1 cellular context compared by ENCODE assay signal in the genomic region with DNA sequence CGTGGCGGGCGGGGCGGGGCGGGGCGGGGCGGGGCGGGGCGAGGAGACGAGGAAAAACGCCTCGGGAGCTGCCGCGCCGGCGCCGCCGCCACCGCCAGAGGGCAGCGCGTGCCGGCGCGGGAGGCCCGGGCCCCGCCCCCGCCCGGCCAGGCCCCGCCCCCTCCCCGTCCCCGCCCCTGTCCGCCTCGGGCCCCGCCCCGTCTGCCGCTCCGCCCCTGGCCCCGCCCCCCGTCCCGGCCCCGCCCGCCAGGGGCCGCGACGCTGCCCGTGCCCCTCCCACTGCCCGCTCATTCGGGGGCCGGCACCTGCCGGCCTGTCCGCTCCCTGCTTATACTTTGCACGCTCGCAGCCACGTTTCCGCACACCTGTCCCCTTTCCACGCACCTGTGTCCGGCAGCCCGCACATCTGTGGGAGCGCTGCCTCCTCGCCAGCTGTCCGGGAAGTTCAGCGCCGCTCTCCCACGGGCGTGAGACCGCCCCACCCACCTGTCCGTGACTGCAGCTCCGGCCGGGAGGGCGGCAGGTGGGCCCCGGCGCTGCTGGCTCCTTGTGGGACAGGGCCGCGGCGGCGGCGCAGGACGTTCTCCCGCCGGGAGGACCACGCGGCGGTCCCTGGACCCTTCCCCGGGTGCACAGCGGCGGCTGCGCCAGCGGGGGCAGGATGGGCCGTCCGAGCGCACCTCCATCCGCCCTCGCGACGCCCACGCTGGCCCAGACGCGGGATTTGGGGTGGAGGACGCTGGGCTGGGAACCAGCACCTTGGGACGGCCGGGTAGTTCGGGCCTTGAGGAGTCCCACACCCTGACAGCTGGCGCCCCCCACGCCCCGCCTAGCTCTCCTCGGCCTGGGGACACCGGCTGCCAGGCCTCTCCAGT.
TF ChIP-seq lines count a peak whose summit lies in the region.

No MANE protein-coding gene starts in this region.

TF ChIP-seq in HepG2, 621 proteins besides CTCF, POLR2A, EP300 and RAD21 (continued from another document and continues in another):
- TF ChIP-seq, protein P1, sequence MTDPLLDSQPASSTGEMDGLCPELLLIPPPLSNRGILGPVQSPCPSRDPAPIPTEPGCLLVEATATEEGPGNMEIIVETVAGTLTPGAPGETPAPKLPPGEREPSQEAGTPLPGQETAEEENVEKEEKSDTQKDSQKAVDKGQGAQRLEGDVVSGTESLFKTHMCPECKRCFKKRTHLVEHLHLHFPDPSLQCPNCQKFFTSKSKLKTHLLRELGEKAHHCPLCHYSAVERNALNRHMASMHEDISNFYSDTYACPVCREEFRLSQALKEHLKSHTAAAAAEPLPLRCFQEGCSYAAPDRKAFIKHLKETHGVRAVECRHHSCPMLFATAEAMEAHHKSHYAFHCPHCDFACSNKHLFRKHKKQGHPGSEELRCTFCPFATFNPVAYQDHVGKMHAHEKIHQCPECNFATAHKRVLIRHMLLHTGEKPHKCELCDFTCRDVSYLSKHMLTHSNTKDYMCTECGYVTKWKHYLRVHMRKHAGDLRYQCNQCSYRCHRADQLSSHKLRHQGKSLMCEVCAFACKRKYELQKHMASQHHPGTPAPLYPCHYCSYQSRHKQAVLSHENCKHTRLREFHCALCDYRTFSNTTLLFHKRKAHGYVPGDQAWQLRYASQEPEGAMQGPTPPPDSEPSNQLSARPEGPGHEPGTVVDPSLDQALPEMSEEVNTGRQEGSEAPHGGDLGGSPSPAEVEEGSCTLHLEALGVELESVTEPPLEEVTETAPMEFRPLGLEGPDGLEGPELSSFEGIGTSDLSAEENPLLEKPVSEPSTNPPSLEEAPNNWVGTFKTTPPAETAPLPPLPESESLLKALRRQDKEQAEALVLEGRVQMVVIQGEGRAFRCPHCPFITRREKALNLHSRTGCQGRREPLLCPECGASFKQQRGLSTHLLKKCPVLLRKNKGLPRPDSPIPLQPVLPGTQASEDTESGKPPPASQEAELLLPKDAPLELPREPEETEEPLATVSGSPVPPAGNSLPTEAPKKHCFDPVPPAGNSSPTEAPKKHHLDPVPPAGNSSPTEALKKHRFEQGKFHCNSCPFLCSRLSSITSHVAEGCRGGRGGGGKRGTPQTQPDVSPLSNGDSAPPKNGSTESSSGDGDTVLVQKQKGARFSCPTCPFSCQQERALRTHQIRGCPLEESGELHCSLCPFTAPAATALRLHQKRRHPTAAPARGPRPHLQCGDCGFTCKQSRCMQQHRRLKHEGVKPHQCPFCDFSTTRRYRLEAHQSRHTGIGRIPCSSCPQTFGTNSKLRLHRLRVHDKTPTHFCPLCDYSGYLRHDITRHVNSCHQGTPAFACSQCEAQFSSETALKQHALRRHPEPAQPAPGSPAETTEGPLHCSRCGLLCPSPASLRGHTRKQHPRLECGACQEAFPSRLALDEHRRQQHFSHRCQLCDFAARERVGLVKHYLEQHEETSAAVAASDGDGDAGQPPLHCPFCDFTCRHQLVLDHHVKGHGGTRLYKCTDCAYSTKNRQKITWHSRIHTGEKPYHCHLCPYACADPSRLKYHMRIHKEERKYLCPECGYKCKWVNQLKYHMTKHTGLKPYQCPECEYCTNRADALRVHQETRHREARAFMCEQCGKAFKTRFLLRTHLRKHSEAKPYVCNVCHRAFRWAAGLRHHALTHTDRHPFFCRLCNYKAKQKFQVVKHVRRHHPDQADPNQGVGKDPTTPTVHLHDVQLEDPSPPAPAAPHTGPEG (CRISPR knock-in tag; IDR thresholded peaks at IDR 0.05): no peak; the same call in 1 of the 2 replicates
- TF ChIP-seq MEF2D (CRISPR knock-in tag; IDR thresholded peaks at IDR 0.05): no peak
- 0 out of 2 replicates have a peak, but pooled peaks have one; percentile 24 for TF ChIP-seq ZC3H13 (CRISPR knock-in tag; IDR thresholded peaks at IDR 0.05)
- TF ChIP-seq, protein P2, sequence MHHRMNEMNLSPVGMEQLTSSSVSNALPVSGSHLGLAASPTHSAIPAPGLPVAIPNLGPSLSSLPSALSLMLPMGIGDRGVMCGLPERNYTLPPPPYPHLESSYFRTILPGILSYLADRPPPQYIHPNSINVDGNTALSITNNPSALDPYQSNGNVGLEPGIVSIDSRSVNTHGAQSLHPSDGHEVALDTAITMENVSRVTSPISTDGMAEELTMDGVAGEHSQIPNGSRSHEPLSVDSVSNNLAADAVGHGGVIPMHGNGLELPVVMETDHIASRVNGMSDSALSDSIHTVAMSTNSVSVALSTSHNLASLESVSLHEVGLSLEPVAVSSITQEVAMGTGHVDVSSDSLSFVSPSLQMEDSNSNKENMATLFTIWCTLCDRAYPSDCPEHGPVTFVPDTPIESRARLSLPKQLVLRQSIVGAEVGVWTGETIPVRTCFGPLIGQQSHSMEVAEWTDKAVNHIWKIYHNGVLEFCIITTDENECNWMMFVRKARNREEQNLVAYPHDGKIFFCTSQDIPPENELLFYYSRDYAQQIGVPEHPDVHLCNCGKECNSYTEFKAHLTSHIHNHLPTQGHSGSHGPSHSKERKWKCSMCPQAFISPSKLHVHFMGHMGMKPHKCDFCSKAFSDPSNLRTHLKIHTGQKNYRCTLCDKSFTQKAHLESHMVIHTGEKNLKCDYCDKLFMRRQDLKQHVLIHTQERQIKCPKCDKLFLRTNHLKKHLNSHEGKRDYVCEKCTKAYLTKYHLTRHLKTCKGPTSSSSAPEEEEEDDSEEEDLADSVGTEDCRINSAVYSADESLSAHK (CRISPR knock-in tag; IDR thresholded peaks at IDR 0.05; ENCODE audit: borderline replicate concordance): no peak
- no peak for TF ChIP-seq SMC3 (IDR thresholded peaks at IDR 0.05; ENCODE audit: low read length)
- no peak for TF ChIP-seq ZNF354B (CRISPR knock-in tag; IDR thresholded peaks at IDR 0.05)
- TF ChIP-seq, protein P3, sequence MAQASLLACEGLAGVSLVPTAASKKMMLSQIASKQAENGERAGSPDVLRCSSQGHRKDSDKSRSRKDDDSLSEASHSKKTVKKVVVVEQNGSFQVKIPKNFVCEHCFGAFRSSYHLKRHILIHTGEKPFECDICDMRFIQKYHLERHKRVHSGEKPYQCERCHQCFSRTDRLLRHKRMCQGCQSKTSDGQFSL (CRISPR knock-in tag; IDR thresholded peaks at IDR 0.05): peak; percentile 39; the same call in 1 of the 2 replicates
- TF ChIP-seq DPF2 (CRISPR knock-in tag; IDR thresholded peaks at IDR 0.05; ENCODE audit: borderline replicate concordance, low read depth): no peak
- TF ChIP-seq CREM (IDR thresholded peaks at IDR 0.05): no peak
- no peak for TF ChIP-seq CREM (CRISPR knock-in tag; IDR thresholded peaks at IDR 0.05)
- TF ChIP-seq PHF20 (CRISPR knock-in tag; IDR thresholded peaks at IDR 0.05): no peak
- TF ChIP-seq, protein P4, sequence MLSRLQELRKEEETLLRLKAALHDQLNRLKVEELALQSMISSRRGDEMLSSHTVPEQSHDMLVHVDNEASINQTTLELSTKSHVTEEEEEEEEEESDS (CRISPR knock-in tag; IDR thresholded peaks at IDR 0.05; ENCODE audit: borderline replicate concordance): no peak
- TF ChIP-seq, protein P5, sequence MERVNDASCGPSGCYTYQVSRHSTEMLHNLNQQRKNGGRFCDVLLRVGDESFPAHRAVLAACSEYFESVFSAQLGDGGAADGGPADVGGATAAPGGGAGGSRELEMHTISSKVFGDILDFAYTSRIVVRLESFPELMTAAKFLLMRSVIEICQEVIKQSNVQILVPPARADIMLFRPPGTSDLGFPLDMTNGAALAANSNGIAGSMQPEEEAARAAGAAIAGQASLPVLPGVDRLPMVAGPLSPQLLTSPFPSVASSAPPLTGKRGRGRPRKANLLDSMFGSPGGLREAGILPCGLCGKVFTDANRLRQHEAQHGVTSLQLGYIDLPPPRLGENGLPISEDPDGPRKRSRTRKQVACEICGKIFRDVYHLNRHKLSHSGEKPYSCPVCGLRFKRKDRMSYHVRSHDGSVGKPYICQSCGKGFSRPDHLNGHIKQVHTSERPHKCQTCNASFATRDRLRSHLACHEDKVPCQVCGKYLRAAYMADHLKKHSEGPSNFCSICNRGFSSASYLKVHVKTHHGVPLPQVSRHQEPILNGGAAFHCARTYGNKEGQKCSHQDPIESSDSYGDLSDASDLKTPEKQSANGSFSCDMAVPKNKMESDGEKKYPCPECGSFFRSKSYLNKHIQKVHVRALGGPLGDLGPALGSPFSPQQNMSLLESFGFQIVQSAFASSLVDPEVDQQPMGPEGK (CRISPR knock-in tag; IDR thresholded peaks at IDR 0.05): peak; percentile 35; the same call in 1 of the 2 replicates
- no peak for TF ChIP-seq JUNB (CRISPR knock-in tag; IDR thresholded peaks at IDR 0.05; ENCODE audit: borderline replicate concordance)
- no peak for TF ChIP-seq ZMYM4 (CRISPR knock-in tag; IDR thresholded peaks at IDR 0.05)
- no peak for TF ChIP-seq ZNF83 (CRISPR knock-in tag; IDR thresholded peaks at IDR 0.05; ENCODE audit: borderline replicate concordance)
- TF ChIP-seq, protein P6, sequence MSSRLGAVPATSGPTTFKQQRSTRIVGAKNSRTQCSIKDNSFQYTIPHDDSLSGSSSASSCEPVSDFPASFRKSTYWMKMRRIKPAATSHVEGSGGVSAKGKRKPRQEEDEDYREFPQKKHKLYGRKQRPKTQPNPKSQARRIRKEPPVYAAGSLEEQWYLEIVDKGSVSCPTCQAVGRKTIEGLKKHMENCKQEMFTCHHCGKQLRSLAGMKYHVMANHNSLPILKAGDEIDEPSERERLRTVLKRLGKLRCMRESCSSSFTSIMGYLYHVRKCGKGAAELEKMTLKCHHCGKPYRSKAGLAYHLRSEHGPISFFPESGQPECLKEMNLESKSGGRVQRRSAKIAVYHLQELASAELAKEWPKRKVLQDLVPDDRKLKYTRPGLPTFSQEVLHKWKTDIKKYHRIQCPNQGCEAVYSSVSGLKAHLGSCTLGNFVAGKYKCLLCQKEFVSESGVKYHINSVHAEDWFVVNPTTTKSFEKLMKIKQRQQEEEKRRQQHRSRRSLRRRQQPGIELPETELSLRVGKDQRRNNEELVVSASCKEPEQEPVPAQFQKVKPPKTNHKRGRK (CRISPR knock-in tag; IDR thresholded peaks at IDR 0.05): no peak
- no peak for TF ChIP-seq ZSCAN21 (CRISPR knock-in tag; IDR thresholded peaks at IDR 0.05; ENCODE audit: borderline replicate concordance)
- TF ChIP-seq GABPB1 (CRISPR knock-in tag; IDR thresholded peaks at IDR 0.05): no peak
- no peak for TF ChIP-seq GTF3A (CRISPR knock-in tag; conservative IDR thresholded peaks at IDR 0.05)
- no peak for TF ChIP-seq SSRP1 (CRISPR knock-in tag; IDR thresholded peaks at IDR 0.05)
- no peak for TF ChIP-seq CEBPG (CRISPR knock-in tag; IDR thresholded peaks at IDR 0.05)
- no peak for TF ChIP-seq ZC3H4 (CRISPR knock-in tag; IDR thresholded peaks at IDR 0.05; ENCODE audit: borderline replicate concordance)
- no peak for TF ChIP-seq RORA (CRISPR knock-in tag; IDR thresholded peaks at IDR 0.05)
- no peak for TF ChIP-seq ZNF543 (CRISPR knock-in tag; IDR thresholded peaks at IDR 0.05)
- TF ChIP-seq, protein P7, sequence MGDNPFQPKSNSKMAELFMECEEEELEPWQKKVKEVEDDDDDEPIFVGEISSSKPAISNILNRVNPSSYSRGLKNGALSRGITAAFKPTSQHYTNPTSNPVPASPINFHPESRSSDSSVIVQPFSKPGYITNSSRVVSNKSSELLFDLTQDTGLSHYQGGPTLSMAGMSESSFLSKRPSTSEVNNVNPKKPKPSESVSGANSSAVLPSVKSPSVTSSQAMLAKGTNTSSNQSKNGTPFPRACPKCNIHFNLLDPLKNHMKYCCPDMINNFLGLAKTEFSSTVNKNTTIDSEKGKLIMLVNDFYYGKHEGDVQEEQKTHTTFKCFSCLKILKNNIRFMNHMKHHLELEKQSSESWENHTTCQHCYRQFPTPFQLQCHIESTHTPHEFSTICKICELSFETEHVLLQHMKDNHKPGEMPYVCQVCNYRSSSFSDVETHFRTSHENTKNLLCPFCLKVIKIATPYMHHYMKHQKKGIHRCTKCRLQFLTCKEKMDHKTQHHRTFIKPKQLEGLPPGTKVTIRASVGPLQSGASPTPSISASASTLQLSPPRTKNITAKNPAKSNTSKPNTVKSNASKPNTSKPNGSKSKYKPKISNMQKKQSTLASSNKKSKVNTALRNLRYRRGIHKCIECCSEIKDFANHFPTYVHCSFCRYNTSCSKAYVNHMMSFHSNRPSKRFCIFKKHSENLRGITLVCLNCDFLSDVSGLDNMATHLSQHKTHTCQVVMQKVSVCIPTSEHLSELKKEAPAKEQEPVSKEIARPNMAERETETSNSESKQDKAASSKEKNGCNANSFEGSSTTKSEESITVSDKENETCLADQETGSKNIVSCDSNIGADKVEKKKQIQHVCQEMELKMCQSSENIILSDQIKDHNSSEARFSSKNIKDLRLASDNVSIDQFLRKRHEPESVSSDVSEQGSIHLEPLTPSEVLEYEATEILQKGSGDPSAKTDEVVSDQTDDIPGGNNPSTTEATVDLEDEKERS (CRISPR knock-in tag; IDR thresholded peaks at IDR 0.05): no peak
- TF ChIP-seq, protein P8, sequence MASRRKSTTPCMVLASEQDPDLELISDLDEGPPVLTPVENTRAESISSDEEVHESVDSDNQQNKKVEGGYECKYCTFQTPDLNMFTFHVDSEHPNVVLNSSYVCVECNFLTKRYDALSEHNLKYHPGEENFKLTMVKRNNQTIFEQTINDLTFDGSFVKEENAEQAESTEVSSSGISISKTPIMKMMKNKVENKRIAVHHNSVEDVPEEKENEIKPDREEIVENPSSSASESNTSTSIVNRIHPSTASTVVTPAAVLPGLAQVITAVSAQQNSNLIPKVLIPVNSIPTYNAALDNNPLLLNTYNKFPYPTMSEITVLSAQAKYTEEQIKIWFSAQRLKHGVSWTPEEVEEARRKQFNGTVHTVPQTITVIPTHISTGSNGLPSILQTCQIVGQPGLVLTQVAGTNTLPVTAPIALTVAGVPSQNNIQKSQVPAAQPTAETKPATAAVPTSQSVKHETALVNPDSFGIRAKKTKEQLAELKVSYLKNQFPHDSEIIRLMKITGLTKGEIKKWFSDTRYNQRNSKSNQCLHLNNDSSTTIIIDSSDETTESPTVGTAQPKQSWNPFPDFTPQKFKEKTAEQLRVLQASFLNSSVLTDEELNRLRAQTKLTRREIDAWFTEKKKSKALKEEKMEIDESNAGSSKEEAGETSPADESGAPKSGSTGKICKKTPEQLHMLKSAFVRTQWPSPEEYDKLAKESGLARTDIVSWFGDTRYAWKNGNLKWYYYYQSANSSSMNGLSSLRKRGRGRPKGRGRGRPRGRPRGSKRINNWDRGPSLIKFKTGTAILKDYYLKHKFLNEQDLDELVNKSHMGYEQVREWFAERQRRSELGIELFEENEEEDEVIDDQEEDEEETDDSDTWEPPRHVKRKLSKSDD (CRISPR knock-in tag; IDR thresholded peaks at IDR 0.05; ENCODE audit: low read depth): no peak
- TF ChIP-seq, protein P9, sequence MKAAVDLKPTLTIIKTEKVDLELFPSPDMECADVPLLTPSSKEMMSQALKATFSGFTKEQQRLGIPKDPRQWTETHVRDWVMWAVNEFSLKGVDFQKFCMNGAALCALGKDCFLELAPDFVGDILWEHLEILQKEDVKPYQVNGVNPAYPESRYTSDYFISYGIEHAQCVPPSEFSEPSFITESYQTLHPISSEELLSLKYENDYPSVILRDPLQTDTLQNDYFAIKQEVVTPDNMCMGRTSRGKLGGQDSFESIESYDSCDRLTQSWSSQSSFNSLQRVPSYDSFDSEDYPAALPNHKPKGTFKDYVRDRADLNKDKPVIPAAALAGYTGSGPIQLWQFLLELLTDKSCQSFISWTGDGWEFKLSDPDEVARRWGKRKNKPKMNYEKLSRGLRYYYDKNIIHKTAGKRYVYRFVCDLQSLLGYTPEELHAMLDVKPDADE (CRISPR knock-in tag; IDR thresholded peaks at IDR 0.05): no peak
